22 cellular contexts compared by ENCODE assay signal in the genomic region with DNA sequence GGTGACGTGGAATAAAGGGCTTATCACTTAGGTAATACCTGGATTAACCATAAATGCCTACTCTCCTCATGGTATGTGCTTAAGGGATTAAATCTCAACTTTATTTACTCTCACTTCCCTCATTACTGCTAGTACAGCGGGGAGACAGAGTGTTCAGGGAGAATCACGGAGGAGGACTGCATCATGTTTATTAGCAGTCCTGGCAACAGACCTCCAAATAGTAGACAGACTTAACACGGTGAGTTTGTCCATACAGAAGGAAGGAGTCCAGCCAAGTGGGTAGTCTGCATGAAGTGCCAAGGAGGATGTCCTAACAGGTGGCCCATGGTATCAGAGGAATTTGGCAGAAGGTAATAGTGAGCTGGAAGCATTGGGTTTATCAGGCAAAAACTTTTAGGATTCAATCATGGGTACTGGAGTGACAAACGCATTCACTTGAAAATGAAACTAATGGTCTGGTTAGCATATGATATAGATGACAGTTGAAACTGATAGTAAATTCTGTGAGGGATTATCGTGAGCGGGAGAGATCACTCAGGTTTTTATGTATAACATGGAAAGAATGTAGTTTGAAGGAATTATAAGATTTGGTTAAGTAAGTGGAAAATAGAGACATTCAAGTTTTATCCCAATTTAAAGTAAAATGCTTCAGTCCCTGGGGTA.
DNase-seq lines count a peak whose midpoint lies in the region; ATAC-seq, FAIRE-seq and TF ChIP-seq lines count a peak whose summit lies in the region.
"Had no signal": no experiment of that assay in that cellular context is flagged by ENCODE, and none has a peak within 500 bp of the region (broad histone marks: within the 10 kb centered on the region; RNA-seq: fewer than 3 reads in every experiment).

No MANE protein-coding gene starts in this region.

- no peak overlapping the region; the same call in 1 of the 2 replicates for H3K4me3 ChIP-seq in Karpas-422 (ENCODE audit: low read length)
- H3K4me3 ChIP-seq in GM12878, result no peak overlapping the region
- H3K4me3 ChIP-seq in prostate gland, result no peak overlapping the region
- H3K4me3 ChIP-seq: A549; ascending aorta; BLaER1 treated with 17β-estradiol and CSF1 and Interleukin-3, amounts not matched to agents 10 nM and 100 nM; esophagus squamous epithelium; thoracic aorta had no signal

- no peak for FAIRE-seq in GM12878 (lab: Jason Lieb, UNC)
- FAIRE-seq: A549, GM12892 had no signal

- H3K9me2 ChIP-seq in Karpas-422 (replicated peaks; ENCODE audit: insufficient read depth, low read length), result no peaks in the 10 kb centered on the region

- H2AFZ ChIP-seq in Karpas-422 (ENCODE audit: low read length) (no peak overlapping the region), GM12878 (ENCODE audit: control insufficient read depth, low read depth, low read length) (peak overlapping the region; percentile 2; the same call in 1 of the 2 replicates)

- no TSS peak for BruUV-seq in GM12878 (replicated peaks; lab: Mats Ljungman, UMichigan)

- TF ChIP-seq POLR2A in GM12878 (IDR thresholded peaks at IDR 0.05; ENCODE audit: low read depth, low read length) (no peak), prostate gland (IDR thresholded peaks at IDR 0.05) (no peak)

- peak; percentile 38 for DNase-seq in Ammon's horn (ENCODE audit: low spot score)
- no peak for DNase-seq in Karpas-422
- no peak for DNase-seq in GM12878 (ENCODE audit: low read depth, low spot score)
- no peak for DNase-seq in NCI-H69 (lab: John Stamatoyannopoulos, UW)
- DNase-seq in GM20000 (ENCODE audit: low spot score), result no peak
- no peak for DNase-seq in prostate gland (ENCODE audit: low spot score)
- no peak for DNase-seq in pons (ENCODE audit: low spot score)
- DNase-seq: activated CD4-positive, alpha-beta T cell treated with anti-CD3 and anti-CD28 coated beads, Interleukin-2, amount 50 U/mL, for 4 hours; activated naive CD4-positive, alpha-beta T cell treated with anti-CD3 and anti-CD28 coated beads for 36 hours; activated T-cell treated with anti-CD3 and anti-CD28 coated beads, Interleukin-2, amount 50 U/mL, for 1 hour; effector CD4-positive, alpha-beta T cell; esophagus squamous epithelium; H7; NCI-H187 treated with DMSO at 0.1 percent for 48 hours had no signal

- POLR2A ChIA-PET in GM12878 (lab: Charles Lee), result no interaction called here

- peak overlapping the region; percentile 40 for H3K4me2 ChIP-seq in Karpas-422 (ENCODE audit: low read depth, low read length, poor library complexity, severe bottlenecking)
- H3K4me2 ChIP-seq in GM12878 (ENCODE audit: control insufficient read depth, insufficient read depth), result peak overlapping the region; percentile 60
- H3K4me2 ChIP-seq: A549; BLaER1 treated with 17β-estradiol and CSF1 and Interleukin-3, amounts not matched to agents 10 nM and 100 nM had no signal

- no peaks in the 10 kb centered on the region for H3K79me2 ChIP-seq in Karpas-422 (ENCODE audit: low read length)
- no peaks in the 10 kb centered on the region for H3K79me2 ChIP-seq in GM12878 (ENCODE audit: control insufficient read depth, insufficient read depth, low read length)

- H3K27me3 ChIP-seq in Karpas-422 (ENCODE audit: low read length) (no peaks in the 10 kb centered on the region), GM12878 (replicated peaks in 1 of 2; ENCODE audit: control insufficient read depth in 2 of 2, insufficient read depth in 2 of 2, low read length in 1 of 2) (no peaks in the 10 kb centered on the region), prostate gland (replicated peaks; ENCODE audit: insufficient read depth) (no peaks in the 10 kb centered on the region)
- H3K27me3 ChIP-seq: ascending aorta; BLaER1 treated with 17β-estradiol and CSF1 and Interleukin-3, amounts not matched to agents 10 nM and 100 nM; esophagus squamous epithelium had no signal

- H4K20me1 ChIP-seq in Karpas-422 (ENCODE audit: insufficient read depth, low read depth, low read length) (no peaks in the 10 kb centered on the region), GM12878 (ENCODE audit: control insufficient read depth, insufficient read depth) (no peaks in the 10 kb centered on the region)
- H4K20me1 ChIP-seq: BLaER1 treated with 17β-estradiol and CSF1 and Interleukin-3, amounts not matched to agents 10 nM and 100 nM had no signal

- H3K9me3 ChIP-seq in Karpas-422 (ENCODE audit: low read length) (no peaks in the 10 kb centered on the region), GM12878 (replicated peaks; ENCODE audit: control insufficient read depth, insufficient read depth, low read length) (no peaks in the 10 kb centered on the region; the same call in 1 of the 3 replicates), prostate gland (no peaks in the 10 kb centered on the region)
- H3K9me3 ChIP-seq: A549 had no signal

- WGBS in GM12878 (ENCODE audit: insufficient coverage, insufficient replicate concordance, low lambda C conversion rate, missing lambda C conversion rate), result 8% methylated on average over 7 of the region's 7 CpGs
- WGBS in prostate gland, result 75% methylated on average over 7 of the region's 7 CpGs

- no peak for TF ChIP-seq EP300 in GM12878 (IDR thresholded peaks at IDR 0.05; ENCODE audit: borderline replicate concordance in 1 of 2, control insufficient read depth in 1 of 2, low read depth in 2 of 2, low read length in 2 of 2)

- in situ Hi-C loops in GM12878 (cut with MboI), result no loop called here

- CTCF ChIA-PET in GM12878 (lab: Yijun Ruan, JAX), result interaction anchor here (0.8 to 1.0 kb wide), 2 partner anchors 17 to 23 kb away, joined by 3 read pairs; no protein-coding TSS in a partner anchor

- peaks cover 17% of the 10 kb centered on the region for H3K4me1 ChIP-seq in Karpas-422 (ENCODE audit: low read length)
- no peaks in the 10 kb centered on the region for H3K4me1 ChIP-seq in GM12878 (ENCODE audit: control insufficient read depth, insufficient read depth, low read length)
- no peaks in the 10 kb centered on the region for H3K4me1 ChIP-seq in prostate gland (replicated peaks)
- H3K4me1 ChIP-seq: A549; ascending aorta; BLaER1 treated with 17β-estradiol and CSF1 and Interleukin-3, amounts not matched to agents 10 nM and 100 nM; esophagus squamous epithelium had no signal

- H3K27ac ChIP-seq in Karpas-422 (ENCODE audit: low read length) (no peak overlapping the region), GM12878 (ENCODE audit: control insufficient read depth, insufficient read depth) (no peak overlapping the region), prostate gland (no peak overlapping the region)
- H3K27ac ChIP-seq: A549; ascending aorta; BLaER1 treated with 17β-estradiol and CSF1 and Interleukin-3, amounts not matched to agents 10 nM and 100 nM; esophagus squamous epithelium; thoracic aorta; VCaP had no signal

- no peak overlapping the region for H3K9ac ChIP-seq in Karpas-422 (ENCODE audit: low read length)
- H3K9ac ChIP-seq in GM12878 (ENCODE audit: control insufficient read depth, insufficient read depth, low read length), result no peak overlapping the region
- H3K9ac ChIP-seq: BLaER1 treated with 17β-estradiol and CSF1 and Interleukin-3, amounts not matched to agents 10 nM and 100 nM had no signal

- H3K36me3 ChIP-seq in Karpas-422 (ENCODE audit: insufficient read depth, low read length) (no peaks in the 10 kb centered on the region), GM12878 (ENCODE audit: control insufficient read depth in 2 of 2, insufficient read depth in 2 of 2, low read length in 1 of 2) (no peaks in the 10 kb centered on the region), prostate gland (no peaks in the 10 kb centered on the region)
- H3K36me3 ChIP-seq: ascending aorta, thoracic aorta had no signal

- TF ChIP-seq RAD21 in GM12878 (IDR thresholded peaks at IDR 0.05; ENCODE audit: insufficient read depth, low read depth, low read length), result no peak

- RAD21 ChIA-PET in GM12878 (lab: Charles Lee; ENCODE audit: unreplicated experiment), result no interaction called here

- TF ChIP-seq CTCF in GM12878 (IDR thresholded peaks at IDR 0.05 in 2 of 3, conservative IDR thresholded peaks at IDR 0.05 in 1 of 3; ENCODE audit: control insufficient read depth in 2 of 3, extremely low read depth in 1 of 3, insufficient read depth in 1 of 3, low read depth in 3 of 3, low read length in 3 of 3), result no peak
- no peak for TF ChIP-seq CTCF in GM20000 (IDR thresholded peaks at IDR 0.05; ENCODE audit: extremely low read depth, missing control alignments)
- TF ChIP-seq CTCF in prostate gland (IDR thresholded peaks at IDR 0.05), result no peak

- SMC1A ChIA-PET in GM12878 (lab: Charles Lee; ENCODE audit: uncharacterized antibody, unreplicated experiment), result interaction anchor here (0.8 to 1.1 kb wide), 4 partner anchors 19 to 292 kb away, joined by 3 read pairs; no protein-coding TSS in a partner anchor

- peak; percentile 80 for ATAC-seq in GM19372 (IDR thresholded peaks at IDR 0.05; ENCODE audit: low read depth, unreplicated experiment)
- ATAC-seq in GM12878, result peak; percentile 84
- ATAC-seq: A549; stimulated activated memory B cell treated with anti-CD40 and anti-IgM and Interleukin-4, amounts not matched to agents 10 μg/mL and 1 μg/mL and 100 μg/mL, for 72 hours had no signal

- intact Hi-C loops in GM12878 (cut with micrococcal nuclease; ENCODE audit: unreplicated experiment) (no loop called here), prostate gland (cut with DNase I) (no loop called here)

TF ChIP-seq in GM12878, 131 proteins besides CTCF, POLR2A, EP300 and RAD21:
- TF ChIP-seq SIX5 (IDR thresholded peaks at IDR 0.05; ENCODE audit: low read depth, low read length, severe bottlenecking) (no peak), PKNOX1 (IDR thresholded peaks at IDR 0.05) (peak; percentile 11; the same call in 1 of the 2 replicates), RBBP5 (conservative IDR thresholded peaks at IDR 0.05) (no peak)
